Comparison of ENCODE assay signal across 11 cellular contexts in the genomic region with DNA sequence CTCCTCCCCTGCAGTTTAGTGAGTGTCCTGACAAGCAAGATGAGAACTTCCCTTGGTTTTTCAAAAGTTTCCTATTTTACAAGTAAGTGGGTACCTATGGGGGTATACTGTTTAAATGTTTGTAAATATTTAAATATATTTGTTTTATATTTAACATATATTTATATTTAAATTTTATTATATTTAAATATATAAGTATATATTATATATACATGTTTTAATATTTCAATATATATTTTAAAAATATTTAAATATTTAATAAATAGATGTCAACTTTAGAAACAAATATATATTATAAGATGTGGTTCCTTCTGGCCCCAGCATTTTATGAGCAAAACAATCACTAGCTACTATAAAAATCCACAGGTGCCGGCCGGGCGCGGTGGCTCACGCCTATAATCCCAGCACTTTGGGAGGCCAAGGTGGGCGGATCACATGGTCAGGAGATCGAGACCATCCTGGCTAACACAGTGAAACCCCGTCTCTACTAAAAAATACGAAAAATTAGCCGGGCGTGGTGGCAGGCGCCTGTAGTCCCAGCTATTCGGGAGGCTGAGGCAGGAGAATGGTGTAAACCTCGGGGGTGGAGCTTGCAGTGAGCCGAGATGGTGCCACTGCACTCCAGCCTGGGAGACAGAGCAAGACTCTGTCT. TPM values are rescaled to one million over a fixed set of nuclear protein-coding genes. Genes with fewer than 3 reads are reported as not detected.
"Had no signal": no experiment of that assay in that cellular context is flagged by ENCODE, and none has a peak within 500 bp of the region (broad histone marks: within the 10 kb centered on the region; RNA-seq: fewer than 3 reads in every experiment).

No MANE protein-coding gene starts in this region.

RNA-seq across cellular contexts. Expression of gene ACSBG2, which starts 28.7 kb away (rescaled TPM):
- total RNA-seq: bronchial epithelial cell; epithelial cell of proximal tubule; fibroblast of lung; gastrocnemius medialis; left lung; naive thymus-derived CD4-positive, alpha-beta T cell; osteocyte; posterior vena cava; spleen; upper lobe of left lung; vagina had no signal
